8 cellular contexts compared by ENCODE assay signal in the genomic region with DNA sequence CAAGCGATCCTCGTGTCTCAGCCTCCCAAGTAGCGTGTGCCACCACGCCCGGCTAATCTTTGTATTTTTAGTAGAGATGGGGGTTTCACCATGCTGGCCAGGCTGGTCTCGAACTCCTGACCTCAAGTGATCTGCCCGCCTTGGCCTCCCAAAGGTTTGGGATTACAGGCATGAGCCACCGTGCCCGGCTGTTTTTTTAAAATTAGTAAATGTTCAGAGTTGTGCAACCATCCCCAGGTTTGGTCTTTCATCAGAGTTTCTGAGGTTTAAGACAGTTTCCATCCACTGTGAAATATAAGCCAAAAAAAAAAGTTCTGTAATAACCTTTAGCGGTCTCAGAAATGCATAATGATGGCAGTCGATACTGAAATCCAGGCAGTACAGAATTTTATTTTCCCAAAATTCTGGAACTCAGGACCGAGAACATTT.
DNase-seq lines count a peak whose midpoint lies in the region; ATAC-seq lines count a peak whose summit lies in the region.

No MANE protein-coding gene starts in this region.

- peak; percentile 8 for ATAC-seq in GM18909 (IDR thresholded peaks at IDR 0.05; ENCODE audit: poor library complexity, unreplicated experiment)
- peak; percentile 5 for ATAC-seq in HG03064 (IDR thresholded peaks at IDR 0.05; ENCODE audit: low read depth, unreplicated experiment)

- H3K4me3 ChIP-seq in skeletal muscle cell (ENCODE audit: low read depth, low read length), result peak overlapping the region; percentile 54

- DNase-seq in activated CD4-positive, CD25-positive, alpha-beta regulatory T cell treated with anti-CD3 and anti-CD28 coated beads, Interleukin-2, amount 50 U/mL, for 72 hours, result peak; percentile 33
- peak; percentile 83 for DNase-seq in fibroblast of peridontal ligament (ENCODE audit: extremely low read depth)
- no peak for DNase-seq in skeletal muscle cell (ENCODE audit: low read depth)
- DNase-seq in germinal center (ENCODE audit: low spot score), result no peak
- no peak for DNase-seq in NCI-H748 (lab: John Stamatoyannopoulos, UW; ENCODE audit: unreplicated experiment)
- no peak for DNase-seq in NCI-H1417 treated with DMSO at 0.1 percent for 48 hours (lab: John Stamatoyannopoulos, UW)

Comparison
In these comparisons a context has a peak if more than half of its experiments do, and no peak if none do; other contexts are left out.
1. DNase-seq: peak in activated CD4-positive, CD25-positive, alpha-beta regulatory T cell treated with anti-CD3 and anti-CD28 coated beads, Interleukin-2, amount 50 U/mL, for 72 hours (single experiment) and fibroblast of peridontal ligament (single experiment); none in skeletal muscle cell (single experiment), germinal center (single experiment), NCI-H748 (single experiment) and NCI-H1417 treated with DMSO at 0.1 percent for 48 hours (single experiment).